8 cellular contexts compared by ENCODE assay signal in genomic region chr22:19178659-19179471, GRCh38. TPM values are rescaled to one million over a fixed set of nuclear protein-coding genes. Genes with fewer than 3 reads are reported as not detected.
DNase-seq lines count a peak whose midpoint lies in the region; ATAC-seq and TF ChIP-seq lines count a peak whose summit lies in the region.

Gene SLC25A1 (minus strand): TSS chr22:19178736. CDS start chr22:19178673, 63 bp downstream.

- H3K4me3 ChIP-seq in GM08714 (ENCODE audit: low read length) = peak within 1 kb of the TSS; percentile 83
- H3K4me3 ChIP-seq in NB4 (ENCODE audit: low read depth, low read length) = peak within 1 kb of the TSS; percentile 49
- H3K4me3 ChIP-seq in cardiac muscle cell = peak within 1 kb of the TSS; percentile 67
- H3K4me3 ChIP-seq in trophoblast cell (ENCODE audit: low read depth, low read length) = peak within 1 kb of the TSS; percentile 96
- peak within 1 kb of the TSS; percentile 77 to 78 for H3K4me3 ChIP-seq in tibial artery

- peak within 1 kb of the TSS; percentile 79 for H2BK5ac ChIP-seq in trophoblast cell (ENCODE audit: low read depth, low read length, poor library complexity)

- H3K9ac ChIP-seq in trophoblast cell (ENCODE audit: low read length) = peak within 1 kb of the TSS; percentile 89

- peaks cover 14% of the 10 kb centered on the region for H3K79me2 ChIP-seq in trophoblast cell (ENCODE audit: control insufficient read depth, insufficient read depth, low read length, poor library complexity)

- H3K4me1 ChIP-seq in cardiac muscle cell (ENCODE audit: low read depth) = peaks cover 8% of the 10 kb centered on the region
- H3K4me1 ChIP-seq in trophoblast cell (ENCODE audit: control insufficient read depth in 1 of 2, insufficient read depth in 2 of 2, low read length in 2 of 2) = peaks cover 32 to 43% of the 10 kb centered on the region in 2 experiments
- peaks cover 6 to 52% (median 36%) of the 10 kb centered on the region in 4 donors for H3K4me1 ChIP-seq in tibial artery

- H3K79me1 ChIP-seq in trophoblast cell (ENCODE audit: low read length) = peaks cover 14% of the 10 kb centered on the region

- H3K36me3 Mint-ChIP-seq in HFFc6 (ENCODE audit: low read depth) = no peaks in the 10 kb centered on the region
- peaks cover 1% of the 10 kb centered on the region for H3K36me3 Mint-ChIP-seq in activated naive CD8-positive, alpha-beta T cell treated with anti-CD3 and anti-CD28 coated beads, Interleukin-2, amount 50 U/mL, for 24 hours (ENCODE audit: low read depth)

- ATAC-seq in activated naive CD8-positive, alpha-beta T cell treated with anti-CD3 and anti-CD28 coated beads, Interleukin-2, amount 50 U/mL, for 24 hours = peak; percentile 76

- H3K9me3 Mint-ChIP-seq in HFFc6 = no peaks in the 10 kb centered on the region
- H3K9me3 Mint-ChIP-seq in activated naive CD8-positive, alpha-beta T cell treated with anti-CD3 and anti-CD28 coated beads, Interleukin-2, amount 50 U/mL, for 24 hours = no peaks in the 10 kb centered on the region

- H3K4me1 Mint-ChIP-seq in HFFc6 (ENCODE audit: low read depth) = peaks cover 35% of the 10 kb centered on the region
- peaks cover 34% of the 10 kb centered on the region for H3K4me1 Mint-ChIP-seq in activated naive CD8-positive, alpha-beta T cell treated with anti-CD3 and anti-CD28 coated beads, Interleukin-2, amount 50 U/mL, for 24 hours

- no CpG with 5 or more reads among the region's 84 CpGs for WGBS in trophoblast cell (ENCODE audit: extremely low coverage, insufficient coverage, insufficient read length)

- peak within 1 kb of the TSS; percentile 81 for H4K91ac ChIP-seq in trophoblast cell (ENCODE audit: low read depth, low read length)

- H3K14ac ChIP-seq in trophoblast cell (ENCODE audit: low read length) = peak within 1 kb of the TSS; percentile 47

- H3K27ac ChIP-seq in cardiac muscle cell = peak within 1 kb of the TSS; percentile 61
- peak within 1 kb of the TSS; percentile 84 for H3K27ac ChIP-seq in trophoblast cell (ENCODE audit: low read depth, low read length)
- H3K27ac ChIP-seq in tibial artery = peak within 1 kb of the TSS; percentile 86 to 89

- peak within 1 kb of the TSS; percentile 75 for H3K27ac Mint-ChIP-seq in HFFc6
- H3K27ac Mint-ChIP-seq in activated naive CD8-positive, alpha-beta T cell treated with anti-CD3 and anti-CD28 coated beads, Interleukin-2, amount 50 U/mL, for 24 hours = peak within 1 kb of the TSS; percentile 59

- DNase-seq in HFFc6 (peak; percentile 69), NB4 (ENCODE audit: low read depth) (peak; percentile 88), T follicular helper cell (ENCODE audit: low read depth) (peak; percentile 57), cardiac muscle cell (ENCODE audit: low read depth in 1 of 2, low spot score in 1 of 2) (peak; percentile 94), trophoblast cell (peak; percentile 89 to 95), tibial artery (peak; percentile 89 to 96)
- DNase-seq in activated naive CD8-positive, alpha-beta T cell treated with anti-CD3 and anti-CD28 coated beads, Interleukin-2, amount 50 U/mL, for 24 hours = peak; percentile 92

- no peak for TF ChIP-seq CTCF in HFFc6 (IDR thresholded peaks at IDR 0.05)
- no peak for TF ChIP-seq CTCF in NB4 (IDR thresholded peaks at IDR 0.05; ENCODE audit: low read depth, low read length)
- no peak for TF ChIP-seq CTCF in cardiac muscle cell (IDR thresholded peaks at IDR 0.05; ENCODE audit: low read depth, low read length)
- TF ChIP-seq CTCF in tibial artery (IDR thresholded peaks at IDR 0.05) = no peak

- H2BK120ac ChIP-seq in trophoblast cell (ENCODE audit: insufficient read depth, low read length, poor library complexity) = peak within 1 kb of the TSS; percentile 57

- H2AFZ ChIP-seq in trophoblast cell (ENCODE audit: insufficient read depth, low read length, poor library complexity) = peak within 1 kb of the TSS; percentile 77

- no peak for TF ChIP-seq POLR2A in NB4 (IDR thresholded peaks at IDR 0.05; ENCODE audit: extremely low read depth, insufficient read length)

- peak within 1 kb of the TSS; percentile 86 for H3K4me3 Mint-ChIP-seq in HFFc6
- H3K4me3 Mint-ChIP-seq in activated naive CD8-positive, alpha-beta T cell treated with anti-CD3 and anti-CD28 coated beads, Interleukin-2, amount 50 U/mL, for 24 hours = peak within 1 kb of the TSS; percentile 79

- H3K27me3 ChIP-seq in cardiac muscle cell = no peaks in the 10 kb centered on the region
- H3K27me3 ChIP-seq in trophoblast cell (ENCODE audit: insufficient read depth, low read length) = no peaks in the 10 kb centered on the region
- no peaks in the 10 kb centered on the region for H3K27me3 ChIP-seq in tibial artery

- intact Hi-C loops in tibial artery (cut with DNase I; ENCODE audit: low total_unique reads) = loop anchor here (5.0 kb wide), 1 partner anchor 298 kb away; the partner anchor contains the start of genes CDC45 and UFD1

- peak within 1 kb of the TSS; percentile 84 for H4K8ac ChIP-seq in trophoblast cell (ENCODE audit: low read depth, low read length)

- peak within 1 kb of the TSS; percentile 72 for H3K4ac ChIP-seq in trophoblast cell (ENCODE audit: low read depth, low read length)

- H3K9me3 ChIP-seq in cardiac muscle cell (ENCODE audit: low read depth) = no peaks in the 10 kb centered on the region
- peaks cover 1% of the 10 kb centered on the region for H3K9me3 ChIP-seq in trophoblast cell (ENCODE audit: insufficient read depth, low read depth, low read length)
- no peaks in the 10 kb centered on the region for H3K9me3 ChIP-seq in tibial artery

- H3K36me3 ChIP-seq in cardiac muscle cell = no peaks in the 10 kb centered on the region
- H3K36me3 ChIP-seq in trophoblast cell (ENCODE audit: control insufficient read depth in 1 of 2, insufficient read depth in 2 of 2, low read length in 2 of 2) = peaks cover 22% of the 10 kb centered on the region in 2 experiments
- H3K36me3 ChIP-seq in tibial artery = peaks cover 0 to 18% (median 0%) of the 10 kb centered on the region in 3 donors

- peak within 1 kb of the TSS; percentile 60 for H4K12ac ChIP-seq in trophoblast cell (ENCODE audit: low read depth, low read length)

- peaks cover 2% of the 10 kb centered on the region for H3K27me3 Mint-ChIP-seq in HFFc6 (ENCODE audit: insufficient read depth)
- H3K27me3 Mint-ChIP-seq in activated naive CD8-positive, alpha-beta T cell treated with anti-CD3 and anti-CD28 coated beads, Interleukin-2, amount 50 U/mL, for 24 hours = no peaks in the 10 kb centered on the region

- H3K23ac ChIP-seq in trophoblast cell (ENCODE audit: low read length) = no peak within 1 kb of the TSS

- peak within 1 kb of the TSS; percentile 89 for H3K4me2 ChIP-seq in trophoblast cell (ENCODE audit: low read length)

- H2BK12ac ChIP-seq in trophoblast cell (ENCODE audit: low read length) = peak within 1 kb of the TSS; percentile 12

- peak within 1 kb of the TSS; percentile 95 for H3K18ac ChIP-seq in trophoblast cell (ENCODE audit: low read length)

- H2AK5ac ChIP-seq in trophoblast cell (ENCODE audit: low read length) = peak within 1 kb of the TSS; percentile 80

RNA-seq across cellular contexts. Expression of gene SLC25A1, which starts in this region (rescaled TPM):
- 100 to 1,000 TPM; 102 to 124 (median 108) TPM for total RNA-seq in HFFc6 (2021; fragmentation: NEBNext Ultra II Directional; extraction: Animal tissue kit (Norgen Biotek cat#: 25700))
- 140 and 196 TPM in 2 replicates for total RNA-seq in cardiac muscle cell
- polyA plus RNA-seq in cardiac muscle cell = 192 and 238 TPM in 2 replicates
- 98.4 and 99.2 TPM in 2 replicates for polyA plus RNA-seq in trophoblast cell (2013)

Comparison
In these comparisons a context has a peak if more than half of its experiments do, and no peak if none do; other contexts are left out.
1. Peak in every context shown above with its lines: DNase-seq, ATAC-seq, H3K4me3 ChIP-seq and H3K27ac ChIP-seq.